ENCODE assay signal across 18 cellular contexts in genomic region chr5:79935992-79936643, GRCh38.
A peak's percentile ranks its signal among the peaks of the same experiment; 100 is the strongest.
DNase-seq lines count a peak whose midpoint lies in the region; ATAC-seq, FAIRE-seq and TF ChIP-seq lines count a peak whose summit lies in the region.
"Had no signal": no experiment of that assay in that cellular context is flagged by ENCODE, and none has a peak within 500 bp of the region (broad histone marks: within the 10 kb centered on the region; RNA-seq: fewer than 3 reads in every experiment).

No MANE protein-coding gene starts in this region.

- ATAC-seq in HG03097 (IDR thresholded peaks at IDR 0.05; ENCODE audit: low FRiP score, unreplicated experiment) (no peak), HG02981 (IDR thresholded peaks at IDR 0.05; ENCODE audit: unreplicated experiment) (no peak)
- ATAC-seq: activated CD4-positive, CD25-positive, alpha-beta regulatory T cell treated with anti-CD3 and anti-CD28 coated beads, Interleukin-2, amount 50 U/mL, for 24 hours had no signal

- FAIRE-seq in D721Med (lab: Jason Lieb, UNC), result peak; percentile 85

- no peaks in the 10 kb centered on the region for H3K9me3 Mint-ChIP-seq in nephron progenitor cell
- H3K9me3 Mint-ChIP-seq: activated naive CD8-positive, alpha-beta T cell treated with anti-CD3 and anti-CD28 coated beads for 36 hours had no signal

- no peak overlapping the region for H3K9ac ChIP-seq in rectal smooth muscle tissue (ENCODE audit: low read length)
- H3K9ac ChIP-seq: BLaER1 treated with 17β-estradiol and CSF1 and Interleukin-3, amounts not matched to agents 10 nM and 100 nM had no signal

- peaks cover 2% of the 10 kb centered on the region for H3K4me1 ChIP-seq in rectal smooth muscle tissue (ENCODE audit: control insufficient read depth, insufficient read depth, low read length)
- H3K4me1 ChIP-seq: Peyer's patch had no signal

- H3K36me3 Mint-ChIP-seq in nephron progenitor cell (ENCODE audit: low read depth), result no peaks in the 10 kb centered on the region
- H3K36me3 Mint-ChIP-seq: activated naive CD8-positive, alpha-beta T cell treated with anti-CD3 and anti-CD28 coated beads for 36 hours had no signal

- H3K4me1 Mint-ChIP-seq in nephron progenitor cell, result no peaks in the 10 kb centered on the region

- TF ChIP-seq CTCF in D721Med (IDR thresholded peaks at IDR 0.05; ENCODE audit: insufficient read depth, missing control alignments) (no peak), foreskin fibroblast (IDR thresholded peaks at IDR 0.05; ENCODE audit: low read depth, low read length) (no peak), nephron progenitor cell (IDR thresholded peaks at IDR 0.05) (no peak)

- H3K27me3 Mint-ChIP-seq in nephron progenitor cell (ENCODE audit: low read depth, poor library complexity), result no peaks in the 10 kb centered on the region
- H3K27me3 Mint-ChIP-seq: activated naive CD8-positive, alpha-beta T cell treated with anti-CD3 and anti-CD28 coated beads for 36 hours had no signal

- H3K27me3 ChIP-seq in rectal smooth muscle tissue (ENCODE audit: control insufficient read depth, insufficient read depth, low read length), result no peaks in the 10 kb centered on the region
- H3K27me3 ChIP-seq: BLaER1 treated with 17β-estradiol and CSF1 and Interleukin-3, amounts not matched to agents 10 nM and 100 nM; Peyer's patch had no signal

- H3K4me3 ChIP-seq in foreskin fibroblast (ENCODE audit: low read depth in 1 of 2, low read length in 2 of 2) (no peak overlapping the region), rectal smooth muscle tissue (ENCODE audit: low read length) (no peak overlapping the region)
- H3K4me3 ChIP-seq: BLaER1 treated with 17β-estradiol and CSF1 and Interleukin-3, amounts not matched to agents 10 nM and 100 nM; Peyer's patch had no signal

- no peak overlapping the region for H3K27ac Mint-ChIP-seq in nephron progenitor cell
- H3K27ac Mint-ChIP-seq: activated naive CD8-positive, alpha-beta T cell treated with anti-CD3 and anti-CD28 coated beads for 36 hours had no signal

- no peak overlapping the region for H3K4me3 Mint-ChIP-seq in nephron progenitor cell
- H3K4me3 Mint-ChIP-seq: activated naive CD8-positive, alpha-beta T cell treated with anti-CD3 and anti-CD28 coated beads for 36 hours had no signal

- peak overlapping the region; percentile 0 for H3K27ac ChIP-seq in rectal smooth muscle tissue (ENCODE audit: low read depth, low read length)
- H3K27ac ChIP-seq: BLaER1 treated with 17β-estradiol and CSF1 and Interleukin-3, amounts not matched to agents 10 nM and 100 nM; Peyer's patch had no signal

- H3K36me3 ChIP-seq in rectal smooth muscle tissue (ENCODE audit: control insufficient read depth, insufficient read depth, low read length), result no peaks in the 10 kb centered on the region
- H3K36me3 ChIP-seq: BLaER1 treated with 17β-estradiol and CSF1 and Interleukin-3, amounts not matched to agents 10 nM and 100 nM; Peyer's patch had no signal

- DNase-seq in D721Med (ENCODE audit: insufficient read length, low spot score), result peak; percentile 55
- peak; percentile 15 for DNase-seq in NCI-H82 treated with DMSO at 0.1 percent for 48 hours (lab: John Stamatoyannopoulos, UW; ENCODE audit: unreplicated experiment)
- peak; percentile 38 to 62 for DNase-seq in foreskin fibroblast
- no peak for DNase-seq in nephron progenitor cell
- no peak for DNase-seq in RKO (ENCODE audit: low spot score)
- DNase-seq: activated naive CD8-positive, alpha-beta T cell treated with anti-CD3 and anti-CD28 coated beads for 36 hours; activated T-cell treated with anti-CD3 and anti-CD28 coated beads for 4 hours; EL; erythroblast; NCI-H1105 treated with DMSO at 0.1 percent for 48 hours; NCI-H446 treated with DMSO at 0.1 percent for 48 hours; Peyer's patch; T-helper 1 cell had no signal

Comparison
In these comparisons a context has a peak if more than half of its experiments do, and no peak if none do; other contexts are left out.
1. DNase-seq: peak in D721Med (single experiment), NCI-H82 treated with DMSO at 0.1 percent for 48 hours (single experiment) and foreskin fibroblast (2 of 2); none in nephron progenitor cell (single experiment) and RKO (single experiment).